23 cellular contexts compared by ENCODE assay signal in the genomic region with DNA sequence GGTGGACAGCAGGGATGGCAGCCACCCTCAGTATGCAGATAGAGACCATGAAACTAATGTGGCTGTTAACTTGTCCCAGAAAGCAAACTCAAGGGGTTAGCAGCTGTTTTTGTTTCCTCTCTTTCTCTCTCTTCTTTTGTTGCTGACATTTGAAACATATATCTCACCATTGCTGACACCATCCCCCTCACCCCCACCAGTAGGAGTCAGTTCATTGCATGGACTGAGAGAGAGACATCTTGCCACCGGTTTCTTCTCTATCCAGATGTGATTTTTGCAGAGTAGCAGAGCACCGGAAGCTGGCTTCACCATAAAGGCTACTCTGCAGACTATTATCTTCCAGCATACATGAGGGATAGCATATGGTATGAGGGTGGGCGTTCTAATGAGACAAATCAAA.
"Had no signal": no experiment of that assay in that cellular context is flagged by ENCODE, and none has a peak within 500 bp of the region (broad histone marks: within the 10 kb centered on the region; RNA-seq: fewer than 3 reads in every experiment).

No MANE protein-coding gene starts in this region.

- H3K4me3 Mint-ChIP-seq: immature natural killer cell, memory B cell had no signal

- ATAC-seq: foreskin keratinocyte, gastroesophageal sphincter, heart left ventricle, left colon, left lung, left ventricle myocardium superior, lower lobe of right lung had no signal

- H3K27ac Mint-ChIP-seq: immature natural killer cell, memory B cell had no signal

- H2AFZ ChIP-seq: hepatocyte had no signal

- DNase-seq: dermis blood vessel endothelial cell; dorsolateral prefrontal cortex; effector CD4-positive, alpha-beta T cell; effector memory CD4-positive, alpha-beta T cell; foreskin keratinocyte; heart left ventricle; hypothalamus; immature natural killer cell; islet precursor cell; kidney; kidney glomerular epithelial cell; left colon; left lung; left ventricle myocardium superior; lower lobe of right lung; mammary epithelial cell; mesendoderm; midbrain had no signal

- H3K4me3 ChIP-seq: coronary artery, dorsolateral prefrontal cortex, esophagus muscularis mucosa, gastroesophageal sphincter, heart left ventricle, hepatocyte, left lung, lower lobe of right lung had no signal

- H3K27me3 ChIP-seq: dorsolateral prefrontal cortex, esophagus muscularis mucosa, foreskin keratinocyte, gastroesophageal sphincter, heart left ventricle, hepatocyte, left lung had no signal

- H3K4me1 Mint-ChIP-seq: immature natural killer cell, memory B cell had no signal

- H3K79me2 ChIP-seq: hepatocyte had no signal

- H3K27me3 Mint-ChIP-seq: memory B cell had no signal

- H3K36me3 ChIP-seq: esophagus muscularis mucosa, gastroesophageal sphincter, heart left ventricle, left lung, lower lobe of right lung had no signal

- H3K9me3 ChIP-seq: esophagus muscularis mucosa, gastroesophageal sphincter, heart left ventricle, left lung, lower lobe of right lung had no signal

- H3K36me3 Mint-ChIP-seq: immature natural killer cell, memory B cell had no signal

- H3K9me3 Mint-ChIP-seq: memory B cell had no signal

- H3K27ac ChIP-seq: coronary artery, dorsolateral prefrontal cortex, esophagus muscularis mucosa, foreskin keratinocyte, gastroesophageal sphincter, heart left ventricle, hepatocyte, left lung, lower lobe of right lung had no signal

- H3K4me2 ChIP-seq: hepatocyte had no signal

- H3K4me1 ChIP-seq: esophagus muscularis mucosa, foreskin keratinocyte, gastroesophageal sphincter, heart left ventricle, left lung, lower lobe of right lung had no signal
